ENCODE assay signal across 1 cellular context in the genomic region with DNA sequence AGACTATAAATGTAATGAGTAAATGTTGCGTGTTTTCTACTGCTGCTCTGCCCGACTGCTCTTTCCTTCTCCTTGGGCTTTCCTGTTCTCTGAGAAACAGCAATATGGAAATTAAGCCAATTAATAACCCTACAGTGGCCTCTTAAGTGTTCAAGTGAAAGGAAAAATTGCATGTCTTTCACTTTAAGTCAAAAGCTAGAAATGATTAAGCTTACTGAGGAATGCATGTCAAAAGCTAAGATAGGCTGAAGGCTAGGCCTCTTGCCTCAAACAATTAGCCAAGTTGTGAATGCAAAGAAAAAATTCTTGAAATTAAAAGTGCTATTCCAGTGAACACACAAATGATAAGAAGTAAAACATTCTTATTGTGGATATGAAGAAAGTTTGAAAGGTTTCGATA.
TF ChIP-seq lines count a peak whose summit lies in the region.

No MANE protein-coding gene starts in this region.

TF ChIP-seq in GM23338, 12 proteins besides CTCF, POLR2A, EP300 and RAD21:
- TF ChIP-seq JUNB (IDR thresholded peaks at IDR 0.05; ENCODE audit: unreplicated experiment): no peak
- no peak for TF ChIP-seq ZNF462 (CRISPR knock-in tag; IDR thresholded peaks at IDR 0.05)
